ENCODE assay signal across 8 cellular contexts in genomic region chr20:18507218-18508191, GRCh38. TPM values are rescaled to one million over a fixed set of nuclear protein-coding genes. Genes with fewer than 3 reads are reported as not detected.
A peak's percentile ranks its signal among the peaks of the same experiment; 100 is the strongest.
DNase-seq lines count a peak whose midpoint lies in the region; ATAC-seq and TF ChIP-seq lines count a peak whose summit lies in the region.

SEC23B (plus strand) TSS chr20:18507940; CDS start chr20:18510836, 2,896 bp downstream.

- H3K36me3 ChIP-seq in SK-N-SH (replicated peaks in 1 of 2; ENCODE audit: control insufficient read depth in 1 of 2, insufficient read depth in 2 of 2, low read length in 1 of 2) = peaks cover 18 to 23% of the 10 kb centered on the region in 2 experiments
- H3K36me3 ChIP-seq in gastroesophageal sphincter = peaks cover 0 to 27% of the 10 kb centered on the region in 2 donors
- H3K36me3 ChIP-seq in neutrophil = no peaks in the 10 kb centered on the region

- H3K4me1 ChIP-seq in SK-N-SH (ENCODE audit: control insufficient read depth in 1 of 2, insufficient read depth in 2 of 2, low read depth in 1 of 2, low read length in 1 of 2) (peaks cover 10 to 12% of the 10 kb centered on the region in 2 experiments; a peak in 1 of 4 replicates), gastroesophageal sphincter (peaks cover 0 to 20% (median 7%) of the 10 kb centered on the region in 3 donors), neutrophil (ENCODE audit: control insufficient read depth in 1 of 2, insufficient read depth in 1 of 2, low read depth in 1 of 2, low read length in 1 of 2) (peaks cover 42 to 47% of the 10 kb centered on the region in 2 experiments)

- peak within 1 kb of the TSS; percentile 78 for H3K4me2 ChIP-seq in SK-N-SH

- no peaks in the 10 kb centered on the region for H3K9me2 ChIP-seq in SK-N-SH

- peak within 1 kb of the TSS; percentile 73 for H3K9ac ChIP-seq in SK-N-SH

- H3K27ac ChIP-seq in SK-N-SH (ENCODE audit: low read depth in 2 of 2, low read length in 1 of 2) (peak within 1 kb of the TSS; percentile 96 to 99), gastroesophageal sphincter (peak within 1 kb of the TSS; percentile 84 to 97 (median 89)), neutrophil (peak within 1 kb of the TSS; percentile 98), substantia nigra (ENCODE audit: low read depth, low read length, poor library complexity, severe bottlenecking) (peak within 1 kb of the TSS; percentile 92)

- H3K27me3 ChIP-seq in SK-N-SH (ENCODE audit: insufficient read depth) (no peaks in the 10 kb centered on the region), gastroesophageal sphincter (peaks cover 30% of the 10 kb centered on the region), neutrophil (peaks cover 8% of the 10 kb centered on the region)

- POLR2A ChIA-PET in SK-N-SH (lab: Yijun Ruan, JAX) = interaction anchor here (0.6 to 4.4 kb wide), 12 partner anchors 8 to 1510 kb away, joined by 3 to 58 read pairs (median 4); partner anchors contain the start of genes DTD1, DZANK1, KAT14 and NAA20

- under 1% methylated on average over 56 of the region's 69 CpGs for WGBS in SK-N-SH (ENCODE audit: low lambda C conversion rate)
- 0% methylated on average over 4 to 9 of the region's 69 CpGs for WGBS in gastroesophageal sphincter (ENCODE audit: low coverage in 1 of 2), 2 donors

- H2AFZ ChIP-seq in SK-N-SH (ENCODE audit: low read depth) = peak within 1 kb of the TSS; percentile 86

- TF ChIP-seq RAD21 in SK-N-SH (IDR thresholded peaks at IDR 0.05; ENCODE audit: low read length) = no peak

- H3F3A ChIP-seq in SK-N-SH (replicated peaks; ENCODE audit: insufficient read depth) = no peaks in the 10 kb centered on the region

- ATAC-seq in HG02571 (IDR thresholded peaks at IDR 0.05; ENCODE audit: unreplicated experiment) (peak; percentile 94), gastroesophageal sphincter (peak; percentile 99)

- CTCF ChIA-PET in SK-N-SH (lab: Yijun Ruan, JAX) = interaction anchor here (2.4 kb wide), 1 partner anchor 10 kb away, joined by 11 read pairs; the partner anchor contains the start of gene RBBP9

- peak; percentile 79 to 91 for TF ChIP-seq POLR2A in gastroesophageal sphincter (IDR thresholded peaks at IDR 0.05)

- H3K9me3 ChIP-seq in SK-N-SH (no peaks in the 10 kb centered on the region), gastroesophageal sphincter (no peaks in the 10 kb centered on the region), neutrophil (no peaks in the 10 kb centered on the region)

- TF ChIP-seq EP300 in SK-N-SH (IDR thresholded peaks at IDR 0.05; ENCODE audit: borderline replicate concordance in 1 of 2, low read depth in 1 of 2, low read length in 1 of 2) (no peak), gastroesophageal sphincter (IDR thresholded peaks at IDR 0.05) (no peak)

- peak; percentile 94 for DNase-seq in GM04504 (ENCODE audit: low read depth)
- DNase-seq in NCI-H1048 (lab: John Stamatoyannopoulos, UW) = peak; percentile 87
- DNase-seq in SK-N-SH = peak; percentile 90
- DNase-seq in activated naive CD4-positive, alpha-beta T cell treated with anti-CD3 and anti-CD28 coated beads, Interleukin-2, amount 50 U/mL, for 16 hours = peak; percentile 98
- DNase-seq in substantia nigra (lab: John Stamatoyannopoulos, UW) = peak; percentile 85 to 99 (median 96)

- peak within 1 kb of the TSS; percentile 81 to 95 for H3K4me3 ChIP-seq in SK-N-SH (ENCODE audit: low read depth in 2 of 2, low read length in 1 of 2)
- peak within 1 kb of the TSS; percentile 68 to 76 for H3K4me3 ChIP-seq in gastroesophageal sphincter
- H3K4me3 ChIP-seq in neutrophil (ENCODE audit: low read depth in 1 of 2, low read length in 1 of 2) = peak within 1 kb of the TSS; percentile 78 to 79

- no peaks in the 10 kb centered on the region for H4K20me1 ChIP-seq in SK-N-SH (ENCODE audit: insufficient read depth)

- TF ChIP-seq CTCF in SK-N-SH (IDR thresholded peaks at IDR 0.05) (no peak), gastroesophageal sphincter (IDR thresholded peaks at IDR 0.05) (no peak), neutrophil (IDR thresholded peaks at IDR 0.05) (peak; percentile 37)

- H3K79me2 ChIP-seq in SK-N-SH (ENCODE audit: insufficient read depth) = peaks cover 30% of the 10 kb centered on the region

TF ChIP-seq in SK-N-SH, 30 proteins besides CTCF, POLR2A, EP300 and RAD21 (continues in another document):
- TF ChIP-seq TCF12 (IDR thresholded peaks at IDR 0.05) = no peak
- peak; percentile 87 for TF ChIP-seq ELF1 (IDR thresholded peaks at IDR 0.05)
- TF ChIP-seq NRF1 (IDR thresholded peaks at IDR 0.05; ENCODE audit: low read depth, low read length) = peak; percentile 45
- no peak for TF ChIP-seq TEAD4 (IDR thresholded peaks at IDR 0.05; ENCODE audit: borderline replicate concordance, insufficient read depth)
- peak; percentile 75 for TF ChIP-seq CHD2 (IDR thresholded peaks at IDR 0.05; ENCODE audit: low read length, partially characterized antibody)
- no peak for TF ChIP-seq USF2 (IDR thresholded peaks at IDR 0.05; ENCODE audit: borderline replicate concordance, low read depth, low read length)
- TF ChIP-seq USF1 (IDR thresholded peaks at IDR 0.05; ENCODE audit: borderline replicate concordance, low read depth) = no peak
- TF ChIP-seq MXI1 (IDR thresholded peaks at IDR 0.05; ENCODE audit: low read depth, low read length) = peak; percentile 83
- TF ChIP-seq GATA2 (CRISPR knock-in tag; IDR thresholded peaks at IDR 0.05) = no peak
- no peak for TF ChIP-seq FOXM1 (IDR thresholded peaks at IDR 0.05; ENCODE audit: low read depth)
- peak; percentile 90 for TF ChIP-seq POLR2AphosphoS5 (IDR thresholded peaks at IDR 0.05; ENCODE audit: low read depth, low read length)
- 0 out of 2 replicates have a peak, but pooled peaks have one; percentile 25 for TF ChIP-seq SIN3A (IDR thresholded peaks at IDR 0.05; ENCODE audit: borderline replicate concordance, low read depth, low read length)
- TF ChIP-seq YY1 (IDR thresholded peaks at IDR 0.05; ENCODE audit: low read depth) = peak; percentile 97
- TF ChIP-seq SMC3 (IDR thresholded peaks at IDR 0.05; ENCODE audit: low read depth, low read length) = no peak
- TF ChIP-seq PBX3 (IDR thresholded peaks at IDR 0.05) = no peak
- peak; percentile 80 for TF ChIP-seq MAX (IDR thresholded peaks at IDR 0.05; ENCODE audit: low read depth)
- TF ChIP-seq ZBTB33 (IDR thresholded peaks at IDR 0.05; ENCODE audit: borderline replicate concordance, low read depth) = peak; percentile 90
- peak; percentile 83 for TF ChIP-seq RFX5 (IDR thresholded peaks at IDR 0.05; ENCODE audit: low read length)
- peak; percentile 87 for TF ChIP-seq GABPA (IDR thresholded peaks at IDR 0.05; ENCODE audit: low read depth)
- TF ChIP-seq NFIC (IDR thresholded peaks at IDR 0.05; ENCODE audit: borderline replicate concordance) = no peak
- TF ChIP-seq TAF1 (IDR thresholded peaks at IDR 0.05; ENCODE audit: borderline replicate concordance, low read depth, low read length) = peak; percentile 80
- no peak for TF ChIP-seq RCOR1 (IDR thresholded peaks at IDR 0.05; ENCODE audit: low read length)
- no peak for TF ChIP-seq FOXJ3 (CRISPR knock-in tag; IDR thresholded peaks at IDR 0.05)

RNA-seq across cellular contexts. Expression of gene SEC23B, which starts in this region (rescaled TPM):
- polyA plus RNA-seq in SK-N-SH (2012; rRNA removed) = 55.2 and 68.3 TPM in 2 replicates
- polyA plus RNA-seq in SK-N-SH (2012; cell fraction: cytosol; rRNA removed) = 53.1 and 60.7 TPM in 2 replicates
- polyA plus RNA-seq in SK-N-SH (2012; cell fraction: nucleus; rRNA removed) = 43.7 and 60.4 TPM in 2 replicates
- 10 to 100 TPM; 18.6 to 27.5 (median 20.2) TPM for total RNA-seq in gastroesophageal sphincter

Comparison
In these comparisons a context has a peak if more than half of its experiments do, and no peak if none do; other contexts are left out.
1. Peak in every context shown above with its lines: DNase-seq, ATAC-seq, H3K4me3 ChIP-seq and H3K27ac ChIP-seq.